In genomic region chr20:47576516-47577033, GRCh38 we compare ENCODE assay signal across 9 cellular contexts.
DNase-seq lines count a peak whose midpoint lies in the region; ATAC-seq lines count a peak whose summit lies in the region.
"Had no signal": no experiment of that assay in that cellular context is flagged by ENCODE, and none has a peak within 500 bp of the region (broad histone marks: within the 10 kb centered on the region; RNA-seq: fewer than 3 reads in every experiment).

No MANE protein-coding gene starts in this region.

- DNase-seq in DMS53 treated with DMSO at 0.1 percent for 48 hours (lab: John Stamatoyannopoulos, UW; ENCODE audit: unreplicated experiment) (peak; percentile 81), NCI-H1105 treated with DMSO at 0.1 percent for 48 hours (lab: John Stamatoyannopoulos, UW) (peak; percentile 56), T-helper 17 cell (no peak)

- 5 to 12% methylated on average over 4 of the region's 4 CpGs for WGBS in esophagus, 2 donors

- H3K27ac Mint-ChIP-seq in T-helper 17 cell: peak overlapping the region; percentile 68

- H3K4me1 ChIP-seq in esophagus (ENCODE audit: control insufficient read depth in 2 of 2, insufficient read depth in 2 of 2, low read length in 1 of 2) (peaks cover 2% of the 10 kb centered on the region in 2 donors), muscle layer of duodenum (ENCODE audit: control insufficient read depth in 1 of 2, insufficient read depth in 2 of 2, low read length in 2 of 2) (peaks cover 28 to 56% of the 10 kb centered on the region in 2 donors)

- ATAC-seq in GM21737 (IDR thresholded peaks at IDR 0.05; ENCODE audit: unreplicated experiment) (peak; percentile 50), T-helper 17 cell (peak; percentile 59), GM19467 (IDR thresholded peaks at IDR 0.05; ENCODE audit: unreplicated experiment) (no peak), HG03135 (IDR thresholded peaks at IDR 0.05; ENCODE audit: unreplicated experiment) (no peak)

- H3K27ac ChIP-seq in esophagus (ENCODE audit: low read depth in 2 of 2, low read length in 1 of 2) (peak overlapping the region; percentile 65 to 74), muscle layer of duodenum (ENCODE audit: low read length) (peak overlapping the region; percentile 50)

- H3K27me3 Mint-ChIP-seq in T-helper 17 cell: no peaks in the 10 kb centered on the region

- H3K27me3 ChIP-seq in esophagus (ENCODE audit: control insufficient read depth in 1 of 2, insufficient read depth in 2 of 2, low read length in 2 of 2) (no peaks in the 10 kb centered on the region), muscle layer of duodenum (ENCODE audit: low read depth, low read length) (no peaks in the 10 kb centered on the region)
- H3K27me3 ChIP-seq: tibial nerve had no signal

- H3K36me3 Mint-ChIP-seq in T-helper 17 cell (ENCODE audit: low read depth): peaks cover 4% of the 10 kb centered on the region

- H3K4me3 ChIP-seq in esophagus (ENCODE audit: low read depth in 1 of 2, low read length in 2 of 2) (no peak overlapping the region), muscle layer of duodenum (ENCODE audit: low read depth in 1 of 2, low read length in 2 of 2) (peak overlapping the region; percentile 3 to 35)
- H3K4me3 ChIP-seq: tibial nerve had no signal

- H3K36me3 ChIP-seq in esophagus (ENCODE audit: control insufficient read depth in 2 of 2, insufficient read depth in 2 of 2, low read length in 1 of 2): no peaks in the 10 kb centered on the region
- H3K36me3 ChIP-seq in muscle layer of duodenum (ENCODE audit: control insufficient read depth in 1 of 2, insufficient read depth in 2 of 2, low read length in 2 of 2): peaks cover 0 to 4% of the 10 kb centered on the region in 2 donors

- H3K4me1 Mint-ChIP-seq in T-helper 17 cell: peaks cover 61% of the 10 kb centered on the region

- no peaks in the 10 kb centered on the region for H3K9me3 ChIP-seq in T-helper 17 cell (ENCODE audit: control insufficient read depth, low read length, poor library complexity, severe bottlenecking)
- H3K9me3 ChIP-seq in esophagus (ENCODE audit: control insufficient read depth in 2 of 2, insufficient read depth in 1 of 2, low read depth in 1 of 2, low read length in 1 of 2): no peaks in the 10 kb centered on the region
- peaks cover 0 to 5% of the 10 kb centered on the region in 2 donors for H3K9me3 ChIP-seq in muscle layer of duodenum (ENCODE audit: control insufficient read depth in 1 of 2, low read length in 2 of 2)

- no peak overlapping the region for H3K4me3 Mint-ChIP-seq in T-helper 17 cell

Comparison
In these comparisons a context has a peak if more than half of its experiments do, and no peak if none do; other contexts are left out.
1. DNase-seq: peak in DMS53 treated with DMSO at 0.1 percent for 48 hours (single experiment) and NCI-H1105 treated with DMSO at 0.1 percent for 48 hours (single experiment); none in T-helper 17 cell (0 of 3).
2. ATAC-seq: peak in GM21737 (single experiment) and T-helper 17 cell (single experiment); none in GM19467 (single experiment) and HG03135 (single experiment).
3. H3K4me3 ChIP-seq: peak in muscle layer of duodenum (2 of 2); none in esophagus (0 of 2).